Comparison of ENCODE assay signal across 9 cellular contexts in the genomic region with DNA sequence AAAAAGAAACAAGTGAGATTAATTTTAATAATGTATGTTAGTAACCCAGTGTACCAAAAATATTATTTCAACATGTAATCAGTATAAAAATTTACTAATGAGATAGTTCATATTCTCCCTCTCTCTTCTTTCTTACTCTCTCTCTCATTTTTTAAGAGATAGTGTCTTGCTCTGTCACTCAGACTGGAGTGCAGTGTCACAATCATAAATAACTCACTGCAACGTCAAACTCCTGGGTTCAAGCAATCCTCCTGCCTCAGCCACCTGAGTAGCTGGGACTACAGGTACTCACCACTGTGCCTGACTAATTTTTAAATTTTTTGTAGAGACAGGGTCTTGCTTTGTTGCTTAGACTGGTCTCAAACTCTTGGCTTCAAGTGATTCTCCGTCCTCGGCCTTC.
"Had no signal": no experiment of that assay in that cellular context is flagged by ENCODE, and none has a peak within 500 bp of the region (broad histone marks: within the 10 kb centered on the region; RNA-seq: fewer than 3 reads in every experiment).

No MANE protein-coding gene starts in this region.

- H3K9me3 Mint-ChIP-seq: GM23338, H9, HFFc6 had no signal

- H3K27ac Mint-ChIP-seq: GM23338, HFFc6 had no signal

- H3K9ac ChIP-seq: GM23248 had no signal

- H3K4me3 Mint-ChIP-seq: GM23338, H9, HFFc6 had no signal

- H2AFZ ChIP-seq: GM23248, GM23338 had no signal

- H3K27ac ChIP-seq: GM23248 had no signal

- H3K4me2 ChIP-seq: GM23338 had no signal

- ATAC-seq: HCT116 had no signal

- DNase-seq: GM23248, H7, H9, HCEC 1CT, HFFc6 had no signal

- H3K4me3 ChIP-seq: GM23248, GM23338, HAP-1 had no signal

- FAIRE-seq: H1 had no signal

- H3K9me3 ChIP-seq: HAP-1 had no signal
